ENCODE assay signal across 8 cellular contexts in the genomic region with DNA sequence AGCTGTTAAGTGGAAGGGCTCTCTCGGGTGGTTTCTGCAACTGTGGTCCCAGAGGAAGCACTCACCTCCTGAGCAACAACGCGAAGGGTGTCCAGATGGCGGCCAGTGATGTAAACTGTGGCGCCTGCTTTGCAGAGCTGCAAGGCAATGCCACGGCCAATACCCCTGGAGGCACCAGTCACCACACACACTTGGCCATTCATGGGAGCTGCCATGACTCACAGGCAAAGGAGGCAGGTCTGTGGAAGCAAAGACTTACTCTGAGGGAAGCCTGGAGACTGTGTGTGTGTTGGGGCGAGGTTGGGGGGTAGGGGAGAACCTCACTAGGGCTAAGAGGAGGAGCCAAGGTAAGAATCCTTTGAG. TPM values are rescaled to one million over a fixed set of nuclear protein-coding genes. Genes with fewer than 3 reads are reported as not detected.
DNase-seq lines count a peak whose midpoint lies in the region; ATAC-seq and TF ChIP-seq lines count a peak whose summit lies in the region.

No MANE protein-coding gene starts in this region.

- peak overlapping the region; percentile 86 for H3K4me3 ChIP-seq in hepatocyte
- peak overlapping the region; percentile 98 for H3K4me3 ChIP-seq in skeletal muscle satellite cell (ENCODE audit: low read length)

- peak overlapping the region; percentile 96 for H3K27ac Mint-ChIP-seq in activated T-helper 17 cell treated with anti-CD3 and anti-CD28 coated beads, Interleukin-2, amount 50 U/mL, for 72 hours

- peak overlapping the region; percentile 58 for H2AFZ ChIP-seq in hepatocyte

- H3K27me3 ChIP-seq in hepatocyte: no peaks in the 10 kb centered on the region
- no peaks in the 10 kb centered on the region for H3K27me3 ChIP-seq in skeletal muscle satellite cell (ENCODE audit: control insufficient read depth, insufficient read depth, low read length)

- H3K9me2 ChIP-seq in hepatocyte (replicated peaks; ENCODE audit: insufficient read depth): no peaks in the 10 kb centered on the region

- peaks cover 24% of the 10 kb centered on the region for H3K4me1 Mint-ChIP-seq in activated T-helper 17 cell treated with anti-CD3 and anti-CD28 coated beads, Interleukin-2, amount 50 U/mL, for 72 hours

- no peaks in the 10 kb centered on the region for H3K36me3 ChIP-seq in hepatocyte (replicated peaks; ENCODE audit: insufficient read depth, low read depth)
- peaks cover 34% of the 10 kb centered on the region for H3K36me3 ChIP-seq in skeletal muscle satellite cell (ENCODE audit: insufficient read depth, low read length)

- WGBS in hepatocyte (ENCODE audit: low lambda C conversion rate, missing lambda C conversion rate): 70% methylated on average over 7 of the region's 7 CpGs

- peaks cover 69% of the 10 kb centered on the region for H3K36me3 Mint-ChIP-seq in activated T-helper 17 cell treated with anti-CD3 and anti-CD28 coated beads, Interleukin-2, amount 50 U/mL, for 72 hours (ENCODE audit: low read depth)

- peaks cover 29% of the 10 kb centered on the region for H3K79me2 ChIP-seq in hepatocyte

- H3K9me3 ChIP-seq in hepatocyte (ENCODE audit: low read depth) (no peaks in the 10 kb centered on the region), skeletal muscle satellite cell (replicated peaks; ENCODE audit: low read length) (no peaks in the 10 kb centered on the region)

- no peak for TF ChIP-seq CTCF in hepatocyte (IDR thresholded peaks at IDR 0.05; ENCODE audit: poor library complexity)

- H4K20me1 ChIP-seq in hepatocyte (ENCODE audit: insufficient read depth, poor library complexity, severe bottlenecking): no peaks in the 10 kb centered on the region

- no peaks in the 10 kb centered on the region for H3K27me3 Mint-ChIP-seq in activated T-helper 17 cell treated with anti-CD3 and anti-CD28 coated beads, Interleukin-2, amount 50 U/mL, for 72 hours

- H3K9ac ChIP-seq in skeletal muscle satellite cell (ENCODE audit: low read depth, low read length): peak overlapping the region; percentile 91

- H3K4me1 ChIP-seq in hepatocyte (ENCODE audit: insufficient read depth) (peaks cover 20% of the 10 kb centered on the region), skeletal muscle satellite cell (ENCODE audit: control insufficient read depth, insufficient read depth, low read length) (peaks cover 19% of the 10 kb centered on the region)

- ATAC-seq in HG03521 (IDR thresholded peaks at IDR 0.05; ENCODE audit: unreplicated experiment) (peak; percentile 3), GM18907 (IDR thresholded peaks at IDR 0.05; ENCODE audit: unreplicated experiment) (no peak), HG02623 (IDR thresholded peaks at IDR 0.05; ENCODE audit: unreplicated experiment) (no peak)
- peak; percentile 7 for ATAC-seq in activated T-helper 17 cell treated with anti-CD3 and anti-CD28 coated beads, Interleukin-2, amount 50 U/mL, for 72 hours (replicated peaks)

- H3K9me3 Mint-ChIP-seq in activated T-helper 17 cell treated with anti-CD3 and anti-CD28 coated beads, Interleukin-2, amount 50 U/mL, for 72 hours: no peaks in the 10 kb centered on the region

- DNase-seq in EH (ENCODE audit: low read depth) (peak; percentile 86), hepatocyte (ENCODE audit: low spot score) (peak; percentile 58), midbrain (lab: John Stamatoyannopoulos, UW) (no peak)

- H3K4me3 Mint-ChIP-seq in activated T-helper 17 cell treated with anti-CD3 and anti-CD28 coated beads, Interleukin-2, amount 50 U/mL, for 72 hours: peak overlapping the region; percentile 95

- H3K4me2 ChIP-seq in hepatocyte (peak overlapping the region; percentile 85), skeletal muscle satellite cell (ENCODE audit: low read length) (peak overlapping the region; percentile 99)

- peak overlapping the region; percentile 95 for H3K27ac ChIP-seq in hepatocyte

RNA-seq across cellular contexts. Expression of gene DHRS1, which starts 0.7 kb away (rescaled TPM):
- total RNA-seq in activated T-helper 17 cell treated with anti-CD3 and anti-CD28 coated beads, Interleukin-2, amount 50 U/mL, for 72 hours: 10 to 100 TPM; 12.6 to 14.2 TPM
- total RNA-seq in hepatocyte: 23.0 and 29.9 TPM in 2 replicates
- 39.5 and 55.9 TPM in 2 replicates for polyA plus RNA-seq in hepatocyte
- total RNA-seq in skeletal muscle satellite cell (2012; rRNA removed): 8.6 and 22.3 TPM in 2 replicates

RNA-seq across cellular contexts. Expression of gene NOP9, which starts 0.8 kb away (rescaled TPM):
- 10 to 100 TPM; 21.2 to 42.2 TPM for total RNA-seq in activated T-helper 17 cell treated with anti-CD3 and anti-CD28 coated beads, Interleukin-2, amount 50 U/mL, for 72 hours
- 12.5 and 13.2 TPM in 2 replicates for total RNA-seq in hepatocyte
- 2.4 and 3.7 TPM in 2 replicates for polyA plus RNA-seq in hepatocyte
- total RNA-seq in skeletal muscle satellite cell (2012; rRNA removed): 22.1 and 22.9 TPM in 2 replicates

RNA-seq across cellular contexts. Expression of gene CIDEB, which starts 8.9 kb away (rescaled TPM):
- 10 to 100 TPM; 14.9 to 28.1 TPM for total RNA-seq in activated T-helper 17 cell treated with anti-CD3 and anti-CD28 coated beads, Interleukin-2, amount 50 U/mL, for 72 hours
- total RNA-seq in hepatocyte: 43.0 and 56.9 TPM in 2 replicates
- 46.3 and 59.9 TPM in 2 replicates for polyA plus RNA-seq in hepatocyte
- total RNA-seq in skeletal muscle satellite cell (2012; rRNA removed): 1.1 and 1.8 TPM in 2 replicates

RNA-seq across cellular contexts. Expression of gene LTB4R2, which starts 11.1 kb away (rescaled TPM):
- total RNA-seq in activated T-helper 17 cell treated with anti-CD3 and anti-CD28 coated beads, Interleukin-2, amount 50 U/mL, for 72 hours: 10 to 100 TPM in 1 of 2 donors, 1 to 10 TPM in 1; 8.7 to 13.5 TPM
- 3.3 and 3.6 TPM in 2 replicates for total RNA-seq in hepatocyte
- polyA plus RNA-seq in hepatocyte: 0.56 and 0.92 TPM in 2 replicates
- total RNA-seq in skeletal muscle satellite cell (2012; rRNA removed): 2.4 and 3.8 TPM in 2 replicates

RNA-seq across cellular contexts. Expression of gene LTB4R, which starts 12.4 kb away (rescaled TPM):
- total RNA-seq in activated T-helper 17 cell treated with anti-CD3 and anti-CD28 coated beads, Interleukin-2, amount 50 U/mL, for 72 hours: 10 to 100 TPM; 11.6 to 21.4 TPM
- total RNA-seq in hepatocyte: 4.2 and 5.1 TPM in 2 replicates
- 3.6 and 6.2 TPM in 2 replicates for polyA plus RNA-seq in hepatocyte
- total RNA-seq in skeletal muscle satellite cell (2012; rRNA removed): 0.66 and 2.0 TPM in 2 replicates

Comparison
In these comparisons a context has a peak if more than half of its experiments do, and no peak if none do; other contexts are left out.
1. ATAC-seq: peak in HG03521 (single experiment) and activated T-helper 17 cell treated with anti-CD3 and anti-CD28 coated beads, Interleukin-2, amount 50 U/mL, for 72 hours (single experiment); none in GM18907 (single experiment) and HG02623 (single experiment).